In genomic region chr19:35205733-35206323, GRCh38 we compare ENCODE assay signal across 1 cellular context.
TF ChIP-seq lines count a peak whose summit lies in the region.

No MANE protein-coding gene starts in this region.

TF ChIP-seq in H1, 55 proteins besides CTCF, POLR2A, EP300 and RAD21:
- no peak for TF ChIP-seq MAX (IDR thresholded peaks at IDR 0.05)
- no peak for TF ChIP-seq CBX5 (IDR thresholded peaks at IDR 0.05; ENCODE audit: low read depth, low read length)
- no peak for TF ChIP-seq SP1 (IDR thresholded peaks at IDR 0.05; ENCODE audit: low read depth, low read length)
- TF ChIP-seq E2F6 (IDR thresholded peaks at IDR 0.05) = no peak
- no peak for TF ChIP-seq RFX5 (IDR thresholded peaks at IDR 0.05; ENCODE audit: borderline replicate concordance, low read depth, low read length)
